Comparison of ENCODE assay signal across 33 cellular contexts in the genomic region with DNA sequence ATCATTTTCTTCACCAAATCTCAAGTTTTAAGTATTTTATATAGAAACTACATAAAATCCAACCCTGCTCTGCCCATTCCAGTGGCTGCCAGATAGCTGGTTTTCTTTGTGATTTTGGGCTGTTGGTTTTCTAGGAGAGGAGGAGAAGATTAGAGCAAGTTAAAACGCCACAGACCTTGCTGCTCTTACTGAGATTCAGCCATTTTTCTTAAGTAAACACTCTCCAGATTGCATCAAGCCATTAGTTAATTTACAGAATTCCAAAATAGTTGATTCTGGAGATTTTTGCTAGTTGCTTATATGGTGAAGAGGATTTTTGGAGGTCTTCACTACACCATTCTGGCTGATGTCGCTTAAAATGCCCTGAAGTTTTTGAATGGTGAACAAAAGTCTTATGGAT.
"Had no signal": no experiment of that assay in that cellular context is flagged by ENCODE, and none has a peak within 500 bp of the region (broad histone marks: within the 10 kb centered on the region; RNA-seq: fewer than 3 reads in every experiment).

No MANE protein-coding gene starts in this region.

- H3K36me3 ChIP-seq: adrenal gland, breast epithelium, cardiac muscle cell had no signal

- H3K9me3 ChIP-seq: adrenal gland, ascending aorta, body of pancreas, breast epithelium had no signal

- H3K27ac ChIP-seq: adrenal gland, ascending aorta, body of pancreas, brain microvascular endothelial cell, breast epithelium, cardiac muscle cell had no signal

- H3K4me3 ChIP-seq: adrenal gland, ascending aorta, body of pancreas, breast epithelium, cardiac muscle cell had no signal

- FAIRE-seq: bronchial epithelial cell had no signal

- ATAC-seq: activated naive CD4-positive, alpha-beta T cell treated with anti-CD3 and anti-CD28 coated beads, Interleukin-2, amount 50 U/mL, for 72 hours; activated naive CD8-positive, alpha-beta T cell treated with anti-CD3 and anti-CD28 coated beads, Interleukin-2, amount 50 U/mL, for 24 hours; activated T-cell treated with anti-CD3 and anti-CD28 coated beads, Interleukin-2, amount 50 U/mL, for 4 hours; activated T-cell treated with anti-CD3 and anti-CD28 coated beads, Interleukin-2, amount 50 U/mL, for 72 hours; activated T-helper 17 cell treated with anti-CD3 and anti-CD28 coated beads, Interleukin-2, amount 50 U/mL, for 72 hours; body of pancreas had no signal

- DNase-seq: activated effector memory CD4-positive, alpha-beta T cell treated with anti-CD3 and anti-CD28 coated beads, Interleukin-2, amount 50 U/mL, for 16 hours; activated effector memory CD4-positive, alpha-beta T cell treated with Interleukin-2 at 50 U/mL for 16 hours; activated gamma-delta T cell; activated gamma-delta T cell treated with Interleukin-2 at 50 U/mL for 16 hours; activated naive CD4-positive, alpha-beta T cell; activated naive CD4-positive, alpha-beta T cell treated with anti-CD3 and anti-CD28 coated beads for 36 hours; activated naive CD4-positive, alpha-beta T cell treated with anti-CD3 and anti-CD28 coated beads, Interleukin-2, amount 10 ng/mL, durations not matched to agents 7 days and 5 days; activated naive CD4-positive, alpha-beta T cell treated with anti-CD3 and anti-CD28 coated beads, Interleukin-2, amount 50 U/mL, for 16 hours; activated naive CD4-positive, alpha-beta T cell treated with Interleukin-2 at 50 U/mL for 16 hours; activated naive CD8-positive, alpha-beta T cell treated with anti-CD3 and anti-CD28 coated beads for 36 hours; activated naive CD8-positive, alpha-beta T cell treated with anti-CD3 and anti-CD28 coated beads, Interleukin-2, amount 10 ng/mL, durations not matched to agents 7 days and 5 days; activated naive CD8-positive, alpha-beta T cell treated with anti-CD3 and anti-CD28 coated beads, Interleukin-2, amount 50 U/mL, for 24 hours; activated T-cell treated with anti-CD3 and anti-CD28 coated beads, Interleukin-2, amount 50 U/mL, for 1 hour; activated T-cell treated with anti-CD3 and anti-CD28 coated beads, Interleukin-2, amount 50 U/mL, for 24 hours; activated T-cell treated with anti-CD3 and anti-CD28 coated beads, Interleukin-2, amount 50 U/mL, for 4 hours; activated T-cell treated with anti-CD3 and anti-CD28 coated beads, Interleukin-2, amount 50 U/mL, for 48 hours; activated T-cell treated with anti-CD3 and anti-CD28 coated beads, Interleukin-2, amount 50 U/mL, for 72 hours; adrenal gland; amniotic stem cell; amygdala; anterior cingulate cortex; aorta; body of pancreas; brain microvascular endothelial cell; caudate nucleus; central memory CD4-positive, alpha-beta T cell; cerebellar nuclear complex had no signal

- H3K4me1 ChIP-seq: adrenal gland, body of pancreas, breast epithelium had no signal

- H3K27me3 ChIP-seq: adrenal gland, ascending aorta, body of pancreas, brain microvascular endothelial cell, breast epithelium, cardiac muscle cell had no signal
